Comparison of ENCODE assay signal across 13 cellular contexts in genomic region chr1:22412932-22413727, GRCh38. TPM values are rescaled to one million over a fixed set of nuclear protein-coding genes. Genes with fewer than 3 reads are reported as not detected.
DNase-seq lines count a peak whose midpoint lies in the region; ATAC-seq, FAIRE-seq and TF ChIP-seq lines count a peak whose summit lies in the region.
"Had no signal": no experiment of that assay in that cellular context is flagged by ENCODE, and none has a peak within 500 bp of the region (broad histone marks: within the 10 kb centered on the region; RNA-seq: fewer than 3 reads in every experiment).

No MANE protein-coding gene starts in this region.

- no peaks in the 10 kb centered on the region for H3K9me3 ChIP-seq in left ventricle myocardium inferior (replicated peaks)
- H3K9me3 ChIP-seq in HepG2 (ENCODE audit: low read length) = no peaks in the 10 kb centered on the region

- ATAC-seq in Right ventricle myocardium inferior (no peak), HepG2 (no peak), GM19324 (IDR thresholded peaks at IDR 0.05; ENCODE audit: low FRiP score, unreplicated experiment) (no peak)

- H3K27ac ChIP-seq in left ventricle myocardium inferior (replicated peaks) = peak overlapping the region; percentile 8
- no peak overlapping the region for H3K27ac ChIP-seq in brain microvascular endothelial cell
- H3K27ac ChIP-seq in HepG2 (ENCODE audit: extremely low read length, insufficient read depth, low read length) = no peak overlapping the region
- H3K27ac ChIP-seq: HL-60 had no signal

- TF ChIP-seq CTCF in left ventricle myocardium inferior (IDR thresholded peaks at IDR 0.05; ENCODE audit: borderline replicate concordance) (no peak), brain microvascular endothelial cell (IDR thresholded peaks at IDR 0.05; ENCODE audit: low read depth, low read length, missing control alignments) (no peak), HepG2 (CRISPR knock-in tag; IDR thresholded peaks at IDR 0.05) (no peak)

- POLR2A ChIA-PET in HepG2 (lab: Yijun Ruan, JAX) = no interaction called here

- TF ChIP-seq EP300 in HepG2 (IDR thresholded peaks at IDR 0.05; ENCODE audit: low read depth in 2 of 2, low read length in 2 of 2) = no peak
- TF ChIP-seq EP300 in HepG2 (CRISPR knock-in tag; IDR thresholded peaks at IDR 0.05; ENCODE audit: borderline replicate concordance) = no peak

- no peak overlapping the region for H3K9ac ChIP-seq in HepG2 (ENCODE audit: insufficient read depth, low read depth, low read length)

- WGBS in HepG2 (ENCODE audit: low lambda C conversion rate) = 17% methylated on average over 8 of the region's 8 CpGs

- H3K4me1 ChIP-seq in left ventricle myocardium inferior (peaks cover 8% of the 10 kb centered on the region), HepG2 (ENCODE audit: insufficient read depth, low read length) (peaks cover 44% of the 10 kb centered on the region)

- in situ Hi-C loops in brain microvascular endothelial cell (cut with HindIII; ENCODE audit: low pct_ligation_motif_present, low sequenced_read_pairs) (no loop called here), HepG2 (cut with HindIII; ENCODE audit: extremely low pct_ligation_motif_present, low pct_unique_long_range_greater_than_20kb) (no loop called here)

- peak overlapping the region; percentile 16; the same call in 1 of the 2 replicates for H3K4me2 ChIP-seq in HepG2 (ENCODE audit: low read depth, low read length)

- peaks cover 24% of the 10 kb centered on the region for H4K20me1 ChIP-seq in HepG2 (ENCODE audit: insufficient read depth, low read length)

- H3K4me3 ChIP-seq in left ventricle myocardium inferior (no peak overlapping the region), brain microvascular endothelial cell (ENCODE audit: low read depth, low read length) (no peak overlapping the region), HepG2 (replicated peaks in 1 of 3; ENCODE audit: insufficient read depth in 1 of 3, low read depth in 2 of 3, low read length in 3 of 3) (no peak overlapping the region)

- TF ChIP-seq RAD21 in HepG2 (CRISPR knock-in tag; IDR thresholded peaks at IDR 0.05) = no peak

- H2AFZ ChIP-seq in HepG2 (ENCODE audit: low read length) = no peak overlapping the region

- intact Hi-C loops in left ventricle myocardium inferior (cut with micrococcal nuclease) (no loop called here), Right ventricle myocardium inferior (cut with DNase I) (loop anchor here (2.0 kb wide), 1 partner anchor 308 kb away; no protein-coding TSS in a partner anchor), HepG2 (cut with micrococcal nuclease; ENCODE audit: unreplicated experiment) (loop anchor here (10.0 kb wide), 1 partner anchor 198 kb away; no protein-coding TSS in a partner anchor)

- no peaks in the 10 kb centered on the region for H3K79me2 ChIP-seq in HepG2 (ENCODE audit: insufficient read depth, low read length)

- DNase-seq in left ventricle myocardium inferior = no peak
- no peak for DNase-seq in Right ventricle myocardium inferior (ENCODE audit: missing footprints)
- DNase-seq in brain microvascular endothelial cell = peak; percentile 28
- DNase-seq in HepG2 (ENCODE audit: low spot score) = no peak
- DNase-seq in activated naive CD4-positive, alpha-beta T cell (lab: John Stamatoyannopoulos, UW) = no peak
- DNase-seq in NCI-H187 treated with DMSO at 0.1 percent for 48 hours (lab: John Stamatoyannopoulos, UW) = no peak
- DNase-seq in GF-D8 (lab: John Stamatoyannopoulos, UW) = no peak
- DNase-seq: cerebellar nuclear complex; hippocampal formation; NCI-H1048; stimulated activated CD4-positive, alpha-beta T cell treated with anti-CD3 and anti-CD28 coated beads, Interleukin-4, amount 100 ng/mL, for 24 hours had no signal

- H3K27me3 ChIP-seq in left ventricle myocardium inferior (ENCODE audit: low read depth) (peaks cover 13% of the 10 kb centered on the region), brain microvascular endothelial cell (replicated peaks) (no peaks in the 10 kb centered on the region), HepG2 (ENCODE audit: control insufficient read depth in 1 of 2, insufficient read depth in 2 of 2, low read length in 2 of 2) (peaks cover 3 to 60% of the 10 kb centered on the region in 2 experiments)

- BruUV-seq in HepG2 (replicated peaks; lab: Mats Ljungman, UMichigan) = no TSS peak

- FAIRE-seq in HepG2 (lab: Jason Lieb, UNC) = no peak

- CTCF ChIA-PET in HepG2 (lab: Yijun Ruan, JAX; ENCODE audit: low intra/inter-chr PET ratio, low total read pairs) = no interaction called here

- no peak for TF ChIP-seq POLR2A in HepG2 (IDR thresholded peaks at IDR 0.05; ENCODE audit: insufficient read depth in 1 of 2, low read depth in 2 of 2, low read length in 2 of 2)

- no peaks in the 10 kb centered on the region for H3K36me3 ChIP-seq in left ventricle myocardium inferior
- no peaks in the 10 kb centered on the region for H3K36me3 ChIP-seq in brain microvascular endothelial cell (replicated peaks)
- H3K36me3 ChIP-seq in HepG2 (replicated peaks in 1 of 2; ENCODE audit: control insufficient read depth in 1 of 2, insufficient read depth in 2 of 2, low read length in 2 of 2) = no peaks in the 10 kb centered on the region

TF ChIP-seq in HepG2, 621 proteins besides CTCF, POLR2A, EP300 and RAD21 (continues in another document):
- no peak for TF ChIP-seq PLRG1 (conservative IDR thresholded peaks at IDR 0.05)
- no peak for TF ChIP-seq RERE (CRISPR knock-in tag; IDR thresholded peaks at IDR 0.05; ENCODE audit: low read depth)
- TF ChIP-seq RXRB (CRISPR knock-in tag; IDR thresholded peaks at IDR 0.05; ENCODE audit: borderline replicate concordance) = 0 out of 2 replicates have a peak, but pooled peaks have one; percentile 1

RNA-seq across cellular contexts. Expression of gene ZBTB40, which starts 38.5 kb away (rescaled TPM):
- total RNA-seq in left ventricle myocardium inferior (17.9 TPM), Right ventricle myocardium inferior (17.9 TPM), HepG2 (2016; rRNA removed; fragmentation: Illumina TruSeq; extraction: Trizol) (14.7 and 16.5 TPM in 2 replicates)
- 19.7 and 21.4 TPM in 2 replicates for total RNA-seq in HepG2 (2016; cell fraction: cytosol; rRNA removed; fragmentation: Illumina TruSeq; extraction: Trizol; ENCODE audit: low read depth)
- 12.3 and 15.2 TPM in 2 replicates for total RNA-seq in HepG2 (2016; cell fraction: insoluble cytoplasmic fraction; rRNA removed; fragmentation: Illumina TruSeq; extraction: Trizol)
- total RNA-seq in HepG2 (2016; cell fraction: membrane; rRNA removed; fragmentation: Illumina TruSeq; extraction: Trizol) = 9.5 and 11.9 TPM in 2 replicates
- total RNA-seq in HepG2 (2016; cell fraction: nucleus; rRNA removed; fragmentation: Illumina TruSeq; extraction: Trizol) = 27.6 and 28.2 TPM in 2 replicates
- 8.8 and 10.5 TPM in 2 replicates for polyA plus RNA-seq in HepG2 (2011; rRNA removed)
- 2.8 and 2.9 TPM in 2 replicates for polyA plus RNA-seq in HepG2 (2011; cell fraction: cytosol; rRNA removed)
- polyA plus RNA-seq in HepG2 (2011; cell fraction: nucleus; rRNA removed) = 58.3 and 61.4 TPM in 2 replicates
- 9.2 and 10.4 TPM in 2 replicates for polyA plus RNA-seq in HepG2 (2012)
- 0.26 and 0.31 TPM in 2 replicates for polyA plus RNA-seq in HepG2 (2016; cell fraction: cytosol; fragmentation: Illumina TruSeq; extraction: Trizol; ENCODE audit: low read depth)
- 4.9 and 6.4 TPM in 2 replicates for polyA plus RNA-seq in HepG2 (2016; cell fraction: insoluble cytoplasmic fraction; fragmentation: Illumina TruSeq; extraction: Trizol; ENCODE audit: low read depth)
- 0.66 TPM in 2 replicates for polyA plus RNA-seq in HepG2 (2016; cell fraction: membrane; fragmentation: Illumina TruSeq; extraction: Trizol; ENCODE audit: low read depth)
- 40.6 and 43.4 TPM in 2 replicates for polyA plus RNA-seq in HepG2 (2016; cell fraction: nucleus; fragmentation: Illumina TruSeq; extraction: Trizol; ENCODE audit: insufficient read depth, low read depth)
- 16.1 and 26.2 TPM in 2 replicates for polyA minus RNA-seq in HepG2 (2011; rRNA and poly(A)+ RNA removed; ENCODE audit: low replicate concordance)
- polyA minus RNA-seq in HepG2 (2011; cell fraction: cytosol; rRNA and poly(A)+ RNA removed) = 5.2 and 5.8 TPM in 2 replicates
- 25.9 and 28.1 TPM in 2 replicates for polyA minus RNA-seq in HepG2 (2011; cell fraction: nucleus; rRNA and poly(A)+ RNA removed)
